In genomic region chr3:27573780-27574437, GRCh38 we compare ENCODE assay signal across 18 cellular contexts.
A peak's percentile ranks its signal among the peaks of the same experiment; 100 is the strongest.
DNase-seq lines count a peak whose midpoint lies in the region; ATAC-seq and TF ChIP-seq lines count a peak whose summit lies in the region.
"Had no signal": no experiment of that assay in that cellular context is flagged by ENCODE, and none has a peak within 500 bp of the region (broad histone marks: within the 10 kb centered on the region; RNA-seq: fewer than 3 reads in every experiment).

No MANE protein-coding gene starts in this region.

- in situ Hi-C loops in Panc1 (cut with HindIII; ENCODE audit: low pct_unique_long_range_greater_than_20kb, low sequenced_read_pairs) = no loop called here

- H3K36me3 ChIP-seq in KOPT-K1 (ENCODE audit: insufficient read depth, low read length) (no peaks in the 10 kb centered on the region), Panc1 (ENCODE audit: control insufficient read depth, insufficient read depth, low read length) (no peaks in the 10 kb centered on the region)

- no TSS peak for BruUV-seq in Panc1 (replicated peaks; lab: Mats Ljungman, UMichigan)

- H3K27ac ChIP-seq in KOPT-K1 (ENCODE audit: low read depth, low read length, poor library complexity, severe bottlenecking) = peak overlapping the region; percentile 27
- peak overlapping the region; percentile 42; the same call in 1 of the 2 replicates for H3K27ac ChIP-seq in Panc1 (ENCODE audit: low read length)
- H3K27ac ChIP-seq: SK-N-MC had no signal

- POLR2A ChIA-PET in Panc1 (lab: Charles Lee) = interaction anchor here (0.6 kb wide), 1 partner anchor 153 kb away, joined by 5 read pairs; no protein-coding TSS in a partner anchor

- DNase-seq in EH (ENCODE audit: low read depth) = peak; percentile 62
- no peak for DNase-seq in Panc1 (ENCODE audit: low read depth, low spot score)
- peak; percentile 20 for DNase-seq in kidney glomerular epithelial cell (lab: John Stamatoyannopoulos, UW)
- DNase-seq in HPDE6-E6E7 (ENCODE audit: extremely low spot score) = no peak
- DNase-seq in cortex of kidney (lab: John Stamatoyannopoulos, UW) = no peak
- DNase-seq: ACHN; CD8-positive, alpha-beta T cell; KBM-7; MM.1S; NCI-H1436; NCI-H2081 treated with DMSO at 0.1 percent for 48 hours; NCI-H345; T-cell had no signal

- no peak overlapping the region for H3K4me3 ChIP-seq in Panc1 (ENCODE audit: low read depth in 2 of 2, low read length in 2 of 2)
- H3K4me3 ChIP-seq: SK-N-MC had no signal

- peaks cover 10% of the 10 kb centered on the region for H3K4me1 ChIP-seq in Panc1 (ENCODE audit: control insufficient read depth, insufficient read depth, low read length)

- ATAC-seq in Panc1 (no peak), GM18498 (IDR thresholded peaks at IDR 0.05; ENCODE audit: unreplicated experiment) (no peak)
- ATAC-seq: CD8-positive, alpha-beta T cell; HCT116; Right ventricle myocardium inferior; T-cell had no signal

- TF ChIP-seq CTCF in Panc1 (IDR thresholded peaks at IDR 0.05) = no peak

- H3K9me3 ChIP-seq in KOPT-K1 (ENCODE audit: insufficient read depth, low read length, poor library complexity, severe bottlenecking) = no peaks in the 10 kb centered on the region
- H3K9me3 ChIP-seq in Panc1 (ENCODE audit: control insufficient read depth, insufficient read depth, low read depth, low read length) = no peaks in the 10 kb centered on the region

- no peaks in the 10 kb centered on the region for H3K27me3 ChIP-seq in Panc1 (ENCODE audit: control insufficient read depth, insufficient read depth, low read length)

- intact Hi-C loops in Panc1 (cut with micrococcal nuclease; ENCODE audit: unreplicated experiment) = no loop called here

- CTCF ChIA-PET in Panc1 (lab: Charles Lee) = no interaction called here

Comparison
In these comparisons a context has a peak if more than half of its experiments do, and no peak if none do; other contexts are left out.
1. DNase-seq: peak in EH (single experiment) and kidney glomerular epithelial cell (single experiment); none in Panc1 (single experiment), HPDE6-E6E7 (single experiment) and cortex of kidney (single experiment).